Comparison of ENCODE assay signal across 1 cellular context in genomic region chr7:15557686-15558085, GRCh38.
TF ChIP-seq lines count a peak whose summit lies in the region.

No MANE protein-coding gene starts in this region.

TF ChIP-seq in A549, 52 proteins besides CTCF, POLR2A, EP300 and RAD21 (continued from another document):
- TF ChIP-seq ATOH8 (CRISPR knock-in tag; IDR thresholded peaks at IDR 0.05; ENCODE audit: low read depth), result no peak
- no peak for TF ChIP-seq ZFP36 (IDR thresholded peaks at IDR 0.05; ENCODE audit: borderline replicate concordance, partially characterized antibody)
- TF ChIP-seq CBX2 (IDR thresholded peaks at IDR 0.05; ENCODE audit: borderline replicate concordance, low read depth), result no peak
- no peak for TF ChIP-seq CHD2 (IDR thresholded peaks at IDR 0.05; ENCODE audit: low read length, partially characterized antibody)
- TF ChIP-seq RNF2 (IDR thresholded peaks at IDR 0.05; ENCODE audit: borderline replicate concordance, low read depth), result no peak
- TF ChIP-seq RCOR1 (IDR thresholded peaks at IDR 0.05; ENCODE audit: low read depth, low read length), result no peak
- TF ChIP-seq POLR2AphosphoS2 (conservative IDR thresholded peaks at IDR 0.05; ENCODE audit: low read length), result no peak
- no peak for TF ChIP-seq FOSB (CRISPR knock-in tag; IDR thresholded peaks at IDR 0.05)
- TF ChIP-seq JUN (IDR thresholded peaks at IDR 0.05), result no peak
- no peak for TF ChIP-seq HOXB13 (CRISPR knock-in tag; IDR thresholded peaks at IDR 0.05; ENCODE audit: low read depth)
- TF ChIP-seq BHLHE40 (IDR thresholded peaks at IDR 0.05; ENCODE audit: low read depth, low read length), result no peak
- no peak for TF ChIP-seq ZSCAN20 (CRISPR knock-in tag; IDR thresholded peaks at IDR 0.05)
- no peak for TF ChIP-seq MAX (IDR thresholded peaks at IDR 0.05)
- TF ChIP-seq ZC3H11A (IDR thresholded peaks at IDR 0.05), result no peak
- TF ChIP-seq FOSL2 (IDR thresholded peaks at IDR 0.05), result no peak
- TF ChIP-seq FOSL2 (CRISPR knock-in tag; IDR thresholded peaks at IDR 0.05), result no peak
- no peak for TF ChIP-seq ESRRA (IDR thresholded peaks at IDR 0.05; ENCODE audit: borderline replicate concordance, low read length)
- TF ChIP-seq GATA3 (IDR thresholded peaks at IDR 0.05; ENCODE audit: borderline replicate concordance), result no peak
